ENCODE assay signal across 1 cellular context in the genomic region with DNA sequence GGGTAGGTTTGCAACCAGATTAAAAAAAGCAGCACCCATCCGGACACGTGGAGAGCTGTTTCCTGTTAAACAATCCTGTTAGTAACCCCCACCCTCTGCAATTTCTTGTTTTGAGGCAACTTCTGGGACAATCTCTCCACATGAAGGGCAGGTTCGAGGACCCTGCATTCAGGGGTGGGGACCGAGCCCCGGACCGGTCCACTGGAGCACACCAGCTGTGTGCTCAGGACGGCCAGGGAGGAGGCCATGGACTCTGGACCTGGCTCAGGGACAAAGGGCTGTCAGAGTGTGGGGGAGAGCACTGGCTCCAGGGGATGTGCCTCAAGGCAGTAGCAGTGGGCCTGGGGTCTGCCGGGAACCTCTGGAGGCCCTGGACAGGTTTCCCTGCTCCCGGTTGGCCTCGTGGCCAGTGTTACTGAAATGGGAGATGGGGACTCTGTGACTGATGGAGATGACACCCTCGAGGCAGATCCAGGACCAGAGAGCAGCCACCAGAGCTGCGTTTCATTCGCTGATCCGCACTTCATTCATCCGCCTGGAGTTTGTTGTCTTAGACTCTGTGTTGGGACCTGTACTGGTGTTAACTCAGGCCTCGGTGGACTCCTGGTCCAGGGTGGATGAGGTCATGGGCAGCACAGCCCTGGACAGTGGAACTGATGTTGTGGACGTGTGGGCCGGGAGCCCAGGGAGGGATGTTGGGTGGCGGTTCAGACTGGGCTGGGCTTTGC.
TF ChIP-seq lines count a peak whose summit lies in the region.

No MANE protein-coding gene starts in this region.

TF ChIP-seq in IMR-90, 13 proteins besides CTCF, POLR2A, EP300 and RAD21:
- TF ChIP-seq MAFK (IDR thresholded peaks at IDR 0.05; ENCODE audit: low read depth, low read length) (no peak), MAZ (IDR thresholded peaks at IDR 0.05; ENCODE audit: borderline replicate concordance, low read depth, low read length) (no peak), SMC3 (IDR thresholded peaks at IDR 0.05; ENCODE audit: low read depth, low read length) (no peak), BHLHE40 (IDR thresholded peaks at IDR 0.05; ENCODE audit: low read depth, low read length) (no peak), CEBPB (IDR thresholded peaks at IDR 0.05; ENCODE audit: low read depth, low read length) (no peak), RCOR1 (IDR thresholded peaks at IDR 0.05; ENCODE audit: insufficient replicate concordance, low read length) (no peak), FOS (IDR thresholded peaks at IDR 0.05; ENCODE audit: low read depth, low read length) (no peak), NFE2L2 (IDR thresholded peaks at IDR 0.05; ENCODE audit: low read depth, low read length) (no peak), CHD1 (IDR thresholded peaks at IDR 0.05; ENCODE audit: low read depth, low read length) (no peak), MXI1 (IDR thresholded peaks at IDR 0.05; ENCODE audit: borderline replicate concordance, low read depth, low read length) (no peak)
- TF ChIP-seq, protein P1, sequence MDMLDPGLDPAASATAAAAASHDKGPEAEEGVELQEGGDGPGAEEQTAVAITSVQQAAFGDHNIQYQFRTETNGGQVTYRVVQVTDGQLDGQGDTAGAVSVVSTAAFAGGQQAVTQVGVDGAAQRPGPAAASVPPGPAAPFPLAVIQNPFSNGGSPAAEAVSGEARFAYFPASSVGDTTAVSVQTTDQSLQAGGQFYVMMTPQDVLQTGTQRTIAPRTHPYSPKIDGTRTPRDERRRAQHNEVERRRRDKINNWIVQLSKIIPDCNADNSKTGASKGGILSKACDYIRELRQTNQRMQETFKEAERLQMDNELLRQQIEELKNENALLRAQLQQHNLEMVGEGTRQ (IDR thresholded peaks at IDR 0.05; ENCODE audit: low read depth, low read length), result no peak
- TF ChIP-seq, protein P2, sequence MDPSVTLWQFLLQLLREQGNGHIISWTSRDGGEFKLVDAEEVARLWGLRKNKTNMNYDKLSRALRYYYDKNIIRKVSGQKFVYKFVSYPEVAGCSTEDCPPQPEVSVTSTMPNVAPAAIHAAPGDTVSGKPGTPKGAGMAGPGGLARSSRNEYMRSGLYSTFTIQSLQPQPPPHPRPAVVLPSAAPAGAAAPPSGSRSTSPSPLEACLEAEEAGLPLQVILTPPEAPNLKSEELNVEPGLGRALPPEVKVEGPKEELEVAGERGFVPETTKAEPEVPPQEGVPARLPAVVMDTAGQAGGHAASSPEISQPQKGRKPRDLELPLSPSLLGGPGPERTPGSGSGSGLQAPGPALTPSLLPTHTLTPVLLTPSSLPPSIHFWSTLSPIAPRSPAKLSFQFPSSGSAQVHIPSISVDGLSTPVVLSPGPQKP (IDR thresholded peaks at IDR 0.05; ENCODE audit: borderline replicate concordance, low read depth, low read length), result no peak
